Comparison of ENCODE assay signal across 12 cellular contexts in genomic region chr1:222709700-222710153, GRCh38. TPM values are rescaled to one million over a fixed set of nuclear protein-coding genes. Genes with fewer than 3 reads are reported as not detected.
A peak's percentile ranks its signal among the peaks of the same experiment; 100 is the strongest.
DNase-seq lines count a peak whose midpoint lies in the region; ATAC-seq and TF ChIP-seq lines count a peak whose summit lies in the region.
"Had no signal": no experiment of that assay in that cellular context is flagged by ENCODE, and none has a peak within 500 bp of the region (broad histone marks: within the 10 kb centered on the region; RNA-seq: fewer than 3 reads in every experiment).

No MANE protein-coding gene starts in this region.

- peaks cover 65% of the 10 kb centered on the region for H3K4me1 Mint-ChIP-seq in activated T-cell treated with anti-CD3 and anti-CD28 coated beads, Interleukin-2, amount 50 U/mL, for 24 hours (ENCODE audit: low read depth)
- peaks cover 41% of the 10 kb centered on the region for H3K4me1 Mint-ChIP-seq in T-helper 17 cell

- H3K4me3 Mint-ChIP-seq in activated T-cell treated with anti-CD3 and anti-CD28 coated beads, Interleukin-2, amount 50 U/mL, for 24 hours, result peak overlapping the region; percentile 96
- H3K4me3 Mint-ChIP-seq in T-helper 17 cell, result peak overlapping the region; percentile 73

- no peak for DNase-seq in activated T-cell treated with anti-CD3 and anti-CD28 coated beads, Interleukin-2, amount 50 U/mL, for 24 hours
- DNase-seq in activated T-cell treated with anti-CD3 and anti-CD28 coated beads, Interleukin-2, amount 50 U/mL, for 1 hour, result no peak
- DNase-seq in T-helper 17 cell (no peak), fibroblast of the aortic adventitia (ENCODE audit: low read depth) (no peak), posterior vena cava (ENCODE audit: low spot score) (no peak), HEK293T (ENCODE audit: extremely low spot score) (no peak)
- DNase-seq: NCI-H2171 treated with DMSO at 0.1 percent for 48 hours had no signal

- peak overlapping the region; percentile 10 for H3K4me3 ChIP-seq in fibroblast of the aortic adventitia (ENCODE audit: low read depth, low read length)
- no peak overlapping the region for H3K4me3 ChIP-seq in subcutaneous abdominal adipose tissue (ENCODE audit: low read depth in 1 of 5, low read length in 5 of 5)

- TF ChIP-seq CTCF in fibroblast of the aortic adventitia (IDR thresholded peaks at IDR 0.05; ENCODE audit: insufficient read depth, low read length), result no peak

- H3K27ac ChIP-seq in subcutaneous abdominal adipose tissue (ENCODE audit: low read depth, low read length), result peak overlapping the region; percentile 98

- no peaks in the 10 kb centered on the region for H3K27me3 ChIP-seq in subcutaneous abdominal adipose tissue (ENCODE audit: control insufficient read depth in 5 of 5, insufficient read depth in 4 of 5, low read length in 5 of 5)
- H3K27me3 ChIP-seq: ascending aorta had no signal

- POLR2A ChIA-PET in HEK293T (lab: Yijun Ruan, JAX), result no interaction called here

- ATAC-seq in T-helper 17 cell (no peak), HG02973 (IDR thresholded peaks at IDR 0.05; ENCODE audit: unreplicated experiment) (no peak)

- CTCF ChIA-PET in HEK293T (lab: Yijun Ruan, JAX), result no interaction called here

- no peaks in the 10 kb centered on the region for H3K36me3 ChIP-seq in subcutaneous abdominal adipose tissue (ENCODE audit: control insufficient read depth in 5 of 5, insufficient read depth in 5 of 5, low read length in 5 of 5)
- H3K36me3 ChIP-seq: ascending aorta had no signal

- intact Hi-C loops in posterior vena cava (cut with DNase I), result no loop called here

- no peaks in the 10 kb centered on the region for H3K9me3 Mint-ChIP-seq in activated T-cell treated with anti-CD3 and anti-CD28 coated beads, Interleukin-2, amount 50 U/mL, for 24 hours

- peaks cover 71% of the 10 kb centered on the region for H3K36me3 Mint-ChIP-seq in activated T-cell treated with anti-CD3 and anti-CD28 coated beads, Interleukin-2, amount 50 U/mL, for 24 hours (ENCODE audit: low read depth)
- H3K36me3 Mint-ChIP-seq in T-helper 17 cell (ENCODE audit: low read depth), result no peaks in the 10 kb centered on the region

- H3K27me3 Mint-ChIP-seq in activated T-cell treated with anti-CD3 and anti-CD28 coated beads, Interleukin-2, amount 50 U/mL, for 24 hours, result no peaks in the 10 kb centered on the region
- no peaks in the 10 kb centered on the region for H3K27me3 Mint-ChIP-seq in T-helper 17 cell

- H3K9ac ChIP-seq in subcutaneous abdominal adipose tissue (ENCODE audit: low read length in 5 of 5), result peak overlapping the region in 1 of 5 donors; percentile 9

- H3K27ac Mint-ChIP-seq in activated T-cell treated with anti-CD3 and anti-CD28 coated beads, Interleukin-2, amount 50 U/mL, for 24 hours, result no peak overlapping the region
- H3K27ac Mint-ChIP-seq in T-helper 17 cell, result no peak overlapping the region

- no peaks in the 10 kb centered on the region for H3K9me3 ChIP-seq in T-helper 17 cell (ENCODE audit: control insufficient read depth, low read length, poor library complexity, severe bottlenecking)
- no peaks in the 10 kb centered on the region for H3K9me3 ChIP-seq in subcutaneous abdominal adipose tissue (ENCODE audit: control insufficient read depth in 5 of 5, low read length in 5 of 5)
- H3K9me3 ChIP-seq: ascending aorta had no signal

- H3K4me1 ChIP-seq in subcutaneous abdominal adipose tissue (ENCODE audit: control insufficient read depth in 5 of 5, insufficient read depth in 5 of 5, low read length in 5 of 5), result peaks cover 0 to 38% (median 33%) of the 10 kb centered on the region in 5 donors

TF ChIP-seq in HEK293T, 16 proteins besides CTCF, POLR2A, EP300 and RAD21:
- TF ChIP-seq ARNT (IDR thresholded peaks at IDR 0.05) (no peak), NFRKB (IDR thresholded peaks at IDR 0.05) (no peak), ZNF384 (IDR thresholded peaks at IDR 0.05) (no peak), FOXK2 (IDR thresholded peaks at IDR 0.05) (no peak), FOXM1 (IDR thresholded peaks at IDR 0.05; ENCODE audit: borderline replicate concordance) (no peak)

RNA-seq across cellular contexts. Expression of gene AIDA, which starts 2.6 kb away (rescaled TPM):
- total RNA-seq in T-helper 17 cell, result 10 to 100 TPM; 43.8 to 48.0 TPM
- 35.6 and 119 TPM in 2 replicates for total RNA-seq in fibroblast of the aortic adventitia (ENCODE audit: low replicate concordance)
- 100 to 1,000 TPM; 106 to 136 TPM for total RNA-seq in posterior vena cava

RNA-seq across cellular contexts. Expression of gene BROX, which starts 2.6 kb away (rescaled TPM):
- total RNA-seq in T-helper 17 cell (10 to 100 TPM; 46.8 to 54.0 TPM), fibroblast of the aortic adventitia (ENCODE audit: low replicate concordance) (67.5 and 101 TPM in 2 replicates), posterior vena cava (10 to 100 TPM; 33.3 to 34.7 TPM)

RNA-seq across cellular contexts. Expression of gene FAM177B, which starts 27.3 kb away (rescaled TPM):
- total RNA-seq in T-helper 17 cell (under 1 TPM in 1 of 2 donors, not detected in 1; 0.50 TPM), fibroblast of the aortic adventitia (ENCODE audit: low replicate concordance) (not detected in 2 replicates), posterior vena cava (not detected)
- total RNA-seq: ascending aorta, LHCN-M2, myocyte had no signal
